18 cellular contexts compared by ENCODE assay signal in the genomic region with DNA sequence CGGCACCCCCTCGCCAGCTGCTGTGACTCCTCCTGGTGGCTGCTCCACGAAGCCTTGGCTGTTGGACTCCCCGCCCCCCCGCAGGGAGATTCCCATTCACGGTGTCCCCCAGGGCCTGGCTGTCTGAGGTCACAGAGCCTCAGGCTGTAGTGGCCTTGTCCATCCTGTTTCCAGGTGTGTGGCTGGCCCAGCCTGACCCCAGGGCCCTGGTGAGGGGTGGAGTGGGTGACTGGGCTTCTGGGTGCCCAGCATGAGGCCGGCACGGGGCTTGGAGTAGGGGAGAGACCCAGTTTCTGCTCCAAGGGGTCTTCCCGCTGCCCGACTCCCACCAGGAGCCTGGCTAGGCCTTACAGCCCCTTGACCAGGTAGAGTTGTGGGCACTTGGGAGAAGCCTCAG. TPM values are rescaled to one million over a fixed set of nuclear protein-coding genes. Genes with fewer than 3 reads are reported as not detected.
DNase-seq lines count a peak whose midpoint lies in the region; ATAC-seq, FAIRE-seq and TF ChIP-seq lines count a peak whose summit lies in the region.
"Had no signal": no experiment of that assay in that cellular context is flagged by ENCODE, and none has a peak within 500 bp of the region (broad histone marks: within the 10 kb centered on the region; RNA-seq: fewer than 3 reads in every experiment).

No MANE protein-coding gene starts in this region.

- H3K27me3 ChIP-seq in right cardiac atrium (ENCODE audit: control insufficient read depth, insufficient read depth) = no peaks in the 10 kb centered on the region
- H3K27me3 ChIP-seq in right atrium auricular region = no peaks in the 10 kb centered on the region
- no peaks in the 10 kb centered on the region for H3K27me3 ChIP-seq in GM12878 (replicated peaks in 1 of 2; ENCODE audit: control insufficient read depth in 2 of 2, insufficient read depth in 2 of 2, low read length in 1 of 2)
- no peaks in the 10 kb centered on the region for H3K27me3 ChIP-seq in osteoblast (ENCODE audit: insufficient read depth, low read length)

- POLR2A ChIA-PET in GM12878 (lab: Charles Lee) = no interaction called here

- TF ChIP-seq POLR2A in GM12878 (IDR thresholded peaks at IDR 0.05; ENCODE audit: low read depth, low read length) = 0 out of 2 replicates have a peak, but pooled peaks have one; percentile 14

- FAIRE-seq in GM12878 (lab: Jason Lieb, UNC) = no peak
- FAIRE-seq: A549, HepG2 had no signal

- H3K9ac ChIP-seq in GM12878 (ENCODE audit: control insufficient read depth, insufficient read depth, low read length) = no peak overlapping the region

- H3K4me2 ChIP-seq in GM12878 (ENCODE audit: control insufficient read depth, insufficient read depth) (no peak overlapping the region), osteoblast (ENCODE audit: insufficient read depth, low read length) (no peak overlapping the region)
- H3K4me2 ChIP-seq: A549 had no signal

- intact Hi-C loops in right cardiac atrium (cut with DNase I) = no loop called here
- intact Hi-C loops in GM12878 (cut with micrococcal nuclease; ENCODE audit: unreplicated experiment) = no loop called here

- TF ChIP-seq CTCF in right atrium auricular region (IDR thresholded peaks at IDR 0.05) (no peak), GM12878 (IDR thresholded peaks at IDR 0.05 in 2 of 3, conservative IDR thresholded peaks at IDR 0.05 in 1 of 3; ENCODE audit: control insufficient read depth in 2 of 3, extremely low read depth in 1 of 3, insufficient read depth in 1 of 3, low read depth in 3 of 3, low read length in 3 of 3) (no peak), osteoblast (IDR thresholded peaks at IDR 0.05; ENCODE audit: extremely low read depth, low read depth, low read length) (no peak)

- CTCF ChIA-PET in GM12878 (lab: Yijun Ruan, JAX) = no interaction called here

- peak in 2 of 3 donors; percentile 33 to 34 for DNase-seq in right cardiac atrium
- DNase-seq in right atrium auricular region (ENCODE audit: low spot score) = no peak
- no peak for DNase-seq in GM12878 (ENCODE audit: low read depth, low spot score)
- peak; percentile 84 for DNase-seq in osteoblast (ENCODE audit: insufficient read length, low spot score, missing footprints)
- no peak for DNase-seq in NCI-H2227 treated with DMSO at 0.1 percent for 48 hours (lab: John Stamatoyannopoulos, UW)
- DNase-seq in central memory CD4-positive, alpha-beta T cell = no peak
- DNase-seq in germinal center (ENCODE audit: low spot score) = no peak
- DNase-seq: AML-193; Calu3; CD8-positive, alpha-beta T cell; DMS79 treated with DMSO at 0.1 percent for 48 hours; GF-D8; GOT3; H9 had no signal

- H4K20me1 ChIP-seq in GM12878 (ENCODE audit: control insufficient read depth, insufficient read depth) (no peaks in the 10 kb centered on the region), osteoblast (ENCODE audit: insufficient read depth, low read length) (peaks cover 14% of the 10 kb centered on the region)

- BruUV-seq in GM12878 (replicated peaks; lab: Mats Ljungman, UMichigan) = no TSS peak

- ATAC-seq in right cardiac atrium (no peak), GM12878 (no peak)
- ATAC-seq: CD8-positive, alpha-beta T cell; HepG2 had no signal

- RAD21 ChIA-PET in GM12878 (lab: Charles Lee; ENCODE audit: unreplicated experiment) = no interaction called here

- H3K36me3 ChIP-seq in right atrium auricular region = peaks cover 36% of the 10 kb centered on the region
- peaks cover 9 to 19% of the 10 kb centered on the region in 2 experiments for H3K36me3 ChIP-seq in GM12878 (ENCODE audit: control insufficient read depth in 2 of 2, insufficient read depth in 2 of 2, low read length in 1 of 2)
- H3K36me3 ChIP-seq in osteoblast (ENCODE audit: insufficient read depth, low read length) = peaks cover 21% of the 10 kb centered on the region

- H3K79me2 ChIP-seq in GM12878 (ENCODE audit: control insufficient read depth, insufficient read depth, low read length) (no peaks in the 10 kb centered on the region), osteoblast (ENCODE audit: insufficient read depth, low read length) (peaks cover 16% of the 10 kb centered on the region)

- H3K27ac ChIP-seq in right cardiac atrium (ENCODE audit: low read length) (no peak overlapping the region), right atrium auricular region (no peak overlapping the region), GM12878 (ENCODE audit: control insufficient read depth, insufficient read depth) (no peak overlapping the region), osteoblast (ENCODE audit: low read depth, low read length) (no peak overlapping the region)
- H3K27ac ChIP-seq: 22Rv1, A549 had no signal

- no peak for TF ChIP-seq EP300 in GM12878 (IDR thresholded peaks at IDR 0.05; ENCODE audit: borderline replicate concordance in 1 of 2, control insufficient read depth in 1 of 2, low read depth in 2 of 2, low read length in 2 of 2)

- H2AFZ ChIP-seq in GM12878 (ENCODE audit: control insufficient read depth, low read depth, low read length) (no peak overlapping the region), osteoblast (ENCODE audit: low read length) (no peak overlapping the region)

- WGBS in right cardiac atrium = 93% methylated on average over 10 of the region's 10 CpGs
- 89% methylated on average over 10 of the region's 10 CpGs for WGBS in GM12878 (ENCODE audit: insufficient coverage, insufficient replicate concordance, low lambda C conversion rate, missing lambda C conversion rate)

- in situ Hi-C loops in GM12878 (cut with MboI) = no loop called here

- H3K4me1 ChIP-seq in right cardiac atrium (ENCODE audit: control insufficient read depth, insufficient read depth, low read length) (no peaks in the 10 kb centered on the region), right atrium auricular region (no peaks in the 10 kb centered on the region), GM12878 (ENCODE audit: control insufficient read depth, insufficient read depth, low read length) (no peaks in the 10 kb centered on the region), osteoblast (ENCODE audit: insufficient read depth, low read length) (no peaks in the 10 kb centered on the region)
- H3K4me1 ChIP-seq: A549 had no signal

- TF ChIP-seq RAD21 in GM12878 (IDR thresholded peaks at IDR 0.05; ENCODE audit: insufficient read depth, low read depth, low read length) = no peak

- SMC1A ChIA-PET in GM12878 (lab: Charles Lee; ENCODE audit: uncharacterized antibody, unreplicated experiment) = no interaction called here

- H3K4me3 ChIP-seq in right cardiac atrium (ENCODE audit: low read length) (no peak overlapping the region), right atrium auricular region (no peak overlapping the region), GM12878 (no peak overlapping the region), osteoblast (ENCODE audit: insufficient read depth, low read length) (no peak overlapping the region)
- H3K4me3 ChIP-seq: A549 had no signal

- H3K9me3 ChIP-seq in right cardiac atrium (ENCODE audit: control insufficient read depth, low read length) = no peaks in the 10 kb centered on the region
- no peaks in the 10 kb centered on the region for H3K9me3 ChIP-seq in right atrium auricular region
- H3K9me3 ChIP-seq in GM12878 (replicated peaks; ENCODE audit: control insufficient read depth, insufficient read depth, low read length) = no peaks in the 10 kb centered on the region
- no peaks in the 10 kb centered on the region for H3K9me3 ChIP-seq in osteoblast (ENCODE audit: low read depth, low read length)
- H3K9me3 ChIP-seq: A549 had no signal

RNA-seq across cellular contexts. Expression of gene PRSS27, which starts 10.4 kb away (rescaled TPM):
- under 1 TPM; 0.32 to 0.64 (median 0.37) TPM for total RNA-seq in right cardiac atrium
- 0.25 TPM for polyA plus RNA-seq in right cardiac atrium
- under 1 TPM in 1 of 2 donors, not detected in 1; 0.51 TPM for total RNA-seq in right atrium auricular region
- 3.9 and 4.2 TPM in 2 replicates for total RNA-seq in GM12878 (2013; cell fraction: nucleolus; rRNA removed)
- total RNA-seq in GM12878 (2014; rRNA removed) = 0.71 and 1.4 TPM in 2 replicates
- total RNA-seq in GM12878 (2014; rRNA removed; fragmentation: Illumina TruSeq; extraction: Trizol) = 0.27 and 0.37 TPM in 2 replicates
- 0.97 and 1.8 TPM in 2 replicates for total RNA-seq in GM12878 (2021)
- polyA plus RNA-seq in GM12878 (2011; ENCODE audit: low read depth) = 0.58 TPM
- 0.49 and 0.65 TPM in 2 replicates for polyA plus RNA-seq in GM12878 (2011; rRNA removed)
- 1.5 and 2.6 TPM in 2 replicates for polyA plus RNA-seq in GM12878 (2011; cell fraction: cytosol; rRNA removed)
- 4.2 and 4.3 TPM in 2 replicates for polyA plus RNA-seq in GM12878 (2011; cell fraction: nucleus; rRNA removed)
- polyA plus RNA-seq in GM12878 (2012) = 0.90 and 1.6 TPM in 2 replicates
- polyA plus RNA-seq in GM12878 (2014; fragmentation: Illumina TruSeq; extraction: Trizol) = 0.18 TPM in 1 of 2 replicates, not detected in the other
- polyA plus RNA-seq in GM12878 (2014; fragmentation: Nextera tagmentation; extraction: Ambion mirVana) = not detected
- 0.86 and 1.8 TPM in 2 replicates for polyA plus RNA-seq in GM12878 (2014; rRNA removed)
- polyA plus RNA-seq in GM12878 (2016; fragmentation: Nextera tagmentation; extraction: Ambion mirVana) = under 1 TPM; 0.21 to 0.36 TPM
- polyA minus RNA-seq in GM12878 (2011; rRNA and poly(A)+ RNA removed) = 0.37 and 1.6 TPM in 2 replicates
- 0.83 and 1.5 TPM in 2 replicates for polyA minus RNA-seq in GM12878 (2011; cell fraction: cytosol; rRNA and poly(A)+ RNA removed)
- 0.60 and 1.1 TPM in 2 replicates for polyA minus RNA-seq in GM12878 (2011; cell fraction: nucleus; rRNA and poly(A)+ RNA removed)
- 1.5 and 2.5 TPM in 2 replicates for total RNA-seq in osteoblast
- polyA plus RNA-seq: IgD-negative memory B cell had no signal

RNA-seq across cellular contexts. Expression of gene KCTD5, which starts 27.3 kb away (rescaled TPM):
- total RNA-seq in right cardiac atrium (10 to 100 TPM; 10.6 to 13.7 (median 12.0) TPM), right atrium auricular region (10 to 100 TPM; 12.5 to 15.6 TPM), GM12878 (2014; rRNA removed) (36.1 and 40.9 TPM in 2 replicates), GM12878 (2014; rRNA removed; fragmentation: Illumina TruSeq; extraction: Trizol) (24.1 and 24.2 TPM in 2 replicates), GM12878 (2021) (36.1 and 36.5 TPM in 2 replicates), osteoblast (19.2 and 21.7 TPM in 2 replicates)
- polyA plus RNA-seq in right cardiac atrium (11.1 TPM), GM12878 (2011; rRNA removed) (42.4 and 50.2 TPM in 2 replicates), GM12878 (2014; fragmentation: Illumina TruSeq; extraction: Trizol) (18.1 and 24.7 TPM in 2 replicates), GM12878 (2014; fragmentation: Nextera tagmentation; extraction: Ambion mirVana) (1 to 10 TPM in 1 of 2 experiments, under 1 TPM in 1; 0.58 to 3.0 TPM), GM12878 (2014; rRNA removed) (56.4 and 57.9 TPM in 2 replicates), GM12878 (2016; fragmentation: Nextera tagmentation; extraction: Ambion mirVana) (10 to 100 TPM; 38.1 to 42.3 TPM)
- 17.9 and 27.0 TPM in 2 replicates for total RNA-seq in GM12878 (2013; cell fraction: nucleolus; rRNA removed)
- 16.7 TPM for polyA plus RNA-seq in GM12878 (2011; ENCODE audit: low read depth)
- polyA plus RNA-seq in GM12878 (2011; cell fraction: cytosol; rRNA removed) = 62.7 and 95.3 TPM in 2 replicates
- 42.2 and 48.1 TPM in 2 replicates for polyA plus RNA-seq in GM12878 (2011; cell fraction: nucleus; rRNA removed)
- polyA plus RNA-seq in GM12878 (2012) = 23.3 and 35.2 TPM in 2 replicates
- 34.3 and 36.0 TPM in 2 replicates for polyA minus RNA-seq in GM12878 (2011; rRNA and poly(A)+ RNA removed)
- 13.5 and 17.0 TPM in 2 replicates for polyA minus RNA-seq in GM12878 (2011; cell fraction: cytosol; rRNA and poly(A)+ RNA removed)
- 39.0 and 51.4 TPM in 2 replicates for polyA minus RNA-seq in GM12878 (2011; cell fraction: nucleus; rRNA and poly(A)+ RNA removed)

RNA-seq across cellular contexts. Expression of gene SRRM2, which starts 42.9 kb away (rescaled TPM):
- total RNA-seq in right cardiac atrium (100 to 1,000 TPM; 299 to 352 (median 320) TPM), right atrium auricular region (100 to 1,000 TPM; 118 to 174 TPM), GM12878 (2014; rRNA removed) (45.0 and 58.5 TPM in 2 replicates), GM12878 (2014; rRNA removed; fragmentation: Illumina TruSeq; extraction: Trizol) (66.4 and 68.1 TPM in 2 replicates), GM12878 (2021) (420 and 483 TPM in 2 replicates), osteoblast (56.8 and 62.2 TPM in 2 replicates)
- polyA plus RNA-seq in right cardiac atrium (402 TPM), GM12878 (2011; rRNA removed) (96.5 and 129 TPM in 2 replicates), GM12878 (2014; fragmentation: Illumina TruSeq; extraction: Trizol) (402 and 463 TPM in 2 replicates), GM12878 (2014; fragmentation: Nextera tagmentation; extraction: Ambion mirVana) (10 to 100 TPM; 30.1 to 73.0 TPM), GM12878 (2014; rRNA removed) (502 and 661 TPM in 2 replicates), GM12878 (2016; fragmentation: Nextera tagmentation; extraction: Ambion mirVana) (100 to 1,000 TPM; 262 to 266 TPM)
- total RNA-seq in GM12878 (2013; cell fraction: nucleolus; rRNA removed) = 433 and 461 TPM in 2 replicates
- polyA plus RNA-seq in GM12878 (2011; ENCODE audit: low read depth) = 162 TPM
- polyA plus RNA-seq in GM12878 (2011; cell fraction: cytosol; rRNA removed) = 199 and 209 TPM in 2 replicates
- 2,282 and 3,207 TPM in 2 replicates for polyA plus RNA-seq in GM12878 (2011; cell fraction: nucleus; rRNA removed)
- 479 and 774 TPM in 2 replicates for polyA plus RNA-seq in GM12878 (2012)
- polyA minus RNA-seq in GM12878 (2011; rRNA and poly(A)+ RNA removed) = 68.3 and 115 TPM in 2 replicates
- 104 and 110 TPM in 2 replicates for polyA minus RNA-seq in GM12878 (2011; cell fraction: cytosol; rRNA and poly(A)+ RNA removed)
- 146 and 241 TPM in 2 replicates for polyA minus RNA-seq in GM12878 (2011; cell fraction: nucleus; rRNA and poly(A)+ RNA removed)

Comparison
In these comparisons a context has a peak if more than half of its experiments do, and no peak if none do; other contexts are left out.
1. DNase-seq: peak in right cardiac atrium (2 of 3) and osteoblast (single experiment); none in right atrium auricular region (single experiment), GM12878 (single experiment), NCI-H2227 treated with DMSO at 0.1 percent for 48 hours (single experiment), central memory CD4-positive, alpha-beta T cell (single experiment) and germinal center (single experiment).